ENCODE assay signal across 8 cellular contexts in the genomic region with DNA sequence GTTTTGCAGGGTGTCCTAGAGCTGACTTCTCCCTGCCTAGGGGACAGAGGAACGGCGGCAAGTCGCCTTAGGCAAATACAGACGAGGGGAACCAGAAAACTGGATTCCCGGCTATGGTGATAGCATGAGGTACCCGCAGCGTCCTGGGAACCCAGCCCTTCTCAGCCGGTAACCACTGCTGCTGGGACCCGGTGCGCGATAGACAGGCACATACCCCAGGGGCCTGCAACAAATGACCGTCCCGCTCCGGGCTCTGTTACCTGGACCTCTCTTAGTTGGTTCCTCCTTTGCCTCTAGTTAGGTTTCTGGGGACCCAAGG. TPM values are rescaled to one million over a fixed set of nuclear protein-coding genes. Genes with fewer than 3 reads are reported as not detected.
A peak's percentile ranks its signal among the peaks of the same experiment; 100 is the strongest.
DNase-seq lines count a peak whose midpoint lies in the region; ATAC-seq and TF ChIP-seq lines count a peak whose summit lies in the region.

No MANE protein-coding gene starts in this region.

- no peaks in the 10 kb centered on the region for H3K9me3 Mint-ChIP-seq in activated naive CD8-positive, alpha-beta T cell (ENCODE audit: low read depth)
- H3K9me3 Mint-ChIP-seq in immature natural killer cell = no peaks in the 10 kb centered on the region

- peaks cover 20% of the 10 kb centered on the region for H3K4me1 Mint-ChIP-seq in activated naive CD8-positive, alpha-beta T cell (ENCODE audit: low read depth)
- H3K4me1 Mint-ChIP-seq in immature natural killer cell = peaks cover 16 to 27% of the 10 kb centered on the region in 2 donors

- H3K9me3 ChIP-seq in thymus (ENCODE audit: control insufficient read depth) (no peaks in the 10 kb centered on the region), adrenal gland (replicated peaks in 1 of 3) (no peaks in the 10 kb centered on the region)

- ATAC-seq in GM19324 (IDR thresholded peaks at IDR 0.05; ENCODE audit: low FRiP score, unreplicated experiment) (peak; percentile 10), HG03045 (IDR thresholded peaks at IDR 0.05; ENCODE audit: unreplicated experiment) (peak; percentile 13)

- H3K27me3 ChIP-seq in thymus (ENCODE audit: control insufficient read depth, insufficient read depth) (peaks cover 36% of the 10 kb centered on the region), adrenal gland (peaks cover 24% of the 10 kb centered on the region)

- 1% methylated on average over 14 of the region's 14 CpGs for WGBS in thymus
- WGBS in adrenal gland, 4 donors = 14 to 39% (median 19%) methylated on average over 5 to 14 of the region's 14 CpGs

- TF ChIP-seq POLR2A in adrenal gland (IDR thresholded peaks at IDR 0.05) = no peak

- H3K36me3 ChIP-seq in thymus (ENCODE audit: control insufficient read depth, insufficient read depth) (no peaks in the 10 kb centered on the region), adrenal gland (replicated peaks in 1 of 2) (no peaks in the 10 kb centered on the region)

- no peak for DNase-seq in immature natural killer cell
- DNase-seq in COLO668 (lab: John Stamatoyannopoulos, UW; ENCODE audit: unreplicated experiment) = no peak
- no peak for DNase-seq in adrenal gland
- DNase-seq in SKM-1 treated with dmso at 0.1 percent for 144 hours (lab: John Stamatoyannopoulos, UW; ENCODE audit: unreplicated experiment) = no peak

- peak overlapping the region; percentile 80 for H3K4me3 Mint-ChIP-seq in activated naive CD8-positive, alpha-beta T cell
- H3K4me3 Mint-ChIP-seq in immature natural killer cell = peak overlapping the region; percentile 56 to 86 (median 79)

- intact Hi-C loops in adrenal gland (cut with DNase I) = no loop called here

- H3K36me3 Mint-ChIP-seq in activated naive CD8-positive, alpha-beta T cell = peaks cover 2% of the 10 kb centered on the region
- H3K36me3 Mint-ChIP-seq in immature natural killer cell = no peaks in the 10 kb centered on the region

- peak overlapping the region; percentile 36 for H3K27ac Mint-ChIP-seq in activated naive CD8-positive, alpha-beta T cell
- H3K27ac Mint-ChIP-seq in immature natural killer cell = peak overlapping the region in 2 of 6 donors; percentile 36 to 56

- no peak for TF ChIP-seq CTCF in adrenal gland (IDR thresholded peaks at IDR 0.05)

- no peaks in the 10 kb centered on the region for H3K4me1 ChIP-seq in thymus (ENCODE audit: control insufficient read depth, insufficient read depth, low read length)
- H3K4me1 ChIP-seq in adrenal gland (replicated peaks in 1 of 2) = peaks cover 0 to 9% of the 10 kb centered on the region in 2 donors

- no peak overlapping the region for H3K27ac ChIP-seq in thymus (ENCODE audit: low read depth)
- peak overlapping the region in 1 of 5 donors; percentile 49 for H3K27ac ChIP-seq in adrenal gland

- H3K4me3 ChIP-seq in thymus (ENCODE audit: low read length) (peak overlapping the region; percentile 66), adrenal gland (peak overlapping the region in 1 of 4 donors; percentile 71)

- H3K27me3 Mint-ChIP-seq in activated naive CD8-positive, alpha-beta T cell = peaks cover 11% of the 10 kb centered on the region
- H3K27me3 Mint-ChIP-seq in immature natural killer cell (ENCODE audit: low read depth in 3 of 3) = peaks cover 9 to 30% (median 11%) of the 10 kb centered on the region in 3 donors

RNA-seq across cellular contexts. Expression of a gene that starts 0.6 kb away (rescaled TPM):
- 10 to 100 TPM; 17.9 to 20.3 (median 18.7) TPM for polyA plus RNA-seq in immature natural killer cell
- 24.6 TPM for polyA plus RNA-seq in thymus
- total RNA-seq in adrenal gland = 10 to 100 TPM in 5 of 8 donors, 1 to 10 TPM in 3; 6.2 to 30.8 (median 14.5) TPM
- polyA plus RNA-seq in adrenal gland = 10 to 100 TPM; 13.2 to 23.9 (median 17.0) TPM
